In the genomic region with DNA sequence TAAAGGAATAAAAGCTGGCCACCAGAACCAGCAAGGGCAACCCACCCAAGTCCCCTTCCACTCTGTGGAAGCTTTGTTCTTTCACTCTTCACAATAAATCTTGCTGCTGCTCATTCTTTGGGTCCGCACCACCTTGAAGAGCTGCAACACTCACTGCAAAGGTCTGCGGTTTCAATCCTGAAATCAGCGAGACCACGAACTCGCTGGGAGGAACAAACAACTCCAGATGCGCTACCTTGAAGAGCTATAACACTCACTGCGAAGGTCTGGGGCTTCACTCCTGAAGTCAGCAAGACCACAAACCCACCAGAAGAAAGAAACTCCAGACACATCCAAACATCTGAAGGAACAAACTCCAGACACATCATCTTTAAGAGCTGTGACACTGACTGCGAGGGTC, we compare ENCODE assay signal across 34 cellular contexts.
"Had no signal": no experiment of that assay in that cellular context is flagged by ENCODE, and none has a peak within 500 bp of the region (broad histone marks: within the 10 kb centered on the region; RNA-seq: fewer than 3 reads in every experiment).

No MANE protein-coding gene starts in this region.

- H3K27me3 ChIP-seq: MG63 had no signal

- H3K9me3 ChIP-seq: MG63 had no signal

- H3K36me3 ChIP-seq: MG63 had no signal

- H3K4me3 ChIP-seq: MG63 had no signal

- DNase-seq: Kasumi-1, MG63, MM.1S, MV-4-11, NCI-H1048, NCI-H1092, NCI-H1092 treated with DMSO at 0.1 percent for 48 hours, NCI-H1105, NCI-H1105 treated with DMSO at 0.1 percent for 48 hours, NCI-H1417, NCI-H1417 treated with DMSO at 0.1 percent for 48 hours, NCI-H1436, NCI-H1436 treated with DMSO at 0.1 percent for 48 hours, NCI-H146, NCI-H1694, NCI-H1694 treated with DMSO at 0.1 percent for 48 hours, NCI-H187, NCI-H187 treated with DMSO at 0.1 percent for 48 hours, NCI-H1930, NCI-H2029, NCI-H2029 treated with DMSO at 0.1 percent for 48 hours, NCI-H2081, NCI-H2081 treated with DMSO at 0.1 percent for 48 hours, NCI-H2107, NCI-H2227 treated with DMSO at 0.1 percent for 48 hours, NCI-H226, NCI-H345, NCI-H446, NCI-H446 treated with DMSO at 0.1 percent for 48 hours, NCI-H510A, NCI-H510A treated with DMSO at 0.1 percent for 48 hours, NCI-H524, NCI-H524 treated with DMSO at 0.1 percent for 48 hours, NCI-H526 had no signal
